12 cellular contexts compared by ENCODE assay signal in the genomic region with DNA sequence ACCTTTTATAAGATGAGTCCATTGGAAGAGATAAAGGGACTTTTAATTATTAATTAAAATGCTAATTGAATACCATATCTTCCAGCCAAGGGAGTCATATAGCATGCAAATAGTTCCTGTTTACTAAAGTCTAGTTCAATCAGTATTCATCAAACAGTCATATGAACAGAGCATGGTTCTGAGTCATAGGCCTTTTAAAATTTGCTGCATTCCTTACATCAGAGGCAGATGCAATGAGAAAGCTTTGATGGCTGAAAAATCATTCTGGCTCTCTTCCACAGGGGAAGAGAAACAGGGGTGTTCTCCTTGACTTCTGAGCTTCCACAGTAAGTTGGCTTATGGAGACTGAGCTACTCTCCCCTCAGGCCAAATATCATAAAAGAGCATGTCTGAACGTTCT. TPM values are rescaled to one million over a fixed set of nuclear protein-coding genes. Genes with fewer than 3 reads are reported as not detected.
DNase-seq lines count a peak whose midpoint lies in the region; ATAC-seq and TF ChIP-seq lines count a peak whose summit lies in the region.
"Had no signal": no experiment of that assay in that cellular context is flagged by ENCODE, and none has a peak within 500 bp of the region (broad histone marks: within the 10 kb centered on the region; RNA-seq: fewer than 3 reads in every experiment).

No MANE protein-coding gene starts in this region.

- ATAC-seq in HG02973 (IDR thresholded peaks at IDR 0.05; ENCODE audit: unreplicated experiment) = no peak

- DNase-seq in AG09309 (ENCODE audit: low read depth) (peak; percentile 61), HT-29 (ENCODE audit: low spot score) (peak; percentile 22), astrocyte of the spinal cord (ENCODE audit: low read depth, low spot score) (peak; percentile 81), lung microvascular endothelial cell (ENCODE audit: low read depth in 2 of 2) (peak; percentile 12 to 75), HUDEP-2 (lab: John Stamatoyannopoulos, UW; ENCODE audit: unreplicated experiment in 76 of 76) (no peak), NCI-H128 (lab: John Stamatoyannopoulos, UW; ENCODE audit: unreplicated experiment) (no peak), middle frontal gyrus (ENCODE audit: extremely low spot score, low spot score) (no peak)
- DNase-seq: midbrain; NCI-H187 treated with DMSO at 0.1 percent for 48 hours; stimulated activated CD4-positive, alpha-beta T cell treated with anti-CD3 and anti-CD28 coated beads, Interleukin-1b, Interleukin-23, amount 100 ng/mL, for 48 hours had no signal

- no peak overlapping the region for H3K4me3 ChIP-seq in AG09309 (ENCODE audit: control insufficient read depth, low read depth, low read length)
- no peak overlapping the region for H3K4me3 ChIP-seq in astrocyte of the spinal cord (ENCODE audit: low read depth, low read length)

- TF ChIP-seq CTCF in AG09309 (IDR thresholded peaks at IDR 0.05; ENCODE audit: control insufficient read depth, insufficient read depth, low read depth, low read length, missing control alignments) (no peak), astrocyte of the spinal cord (IDR thresholded peaks at IDR 0.05; ENCODE audit: low read depth, low read length) (no peak)

- in situ Hi-C loops in astrocyte of the spinal cord (cut with HindIII; ENCODE audit: low sequenced_read_pairs) = no loop called here

RNA-seq across cellular contexts. Expression of gene ZCCHC9, which starts 32.6 kb away (rescaled TPM):
- total RNA-seq in HT-29 (2014; rRNA removed; shearing (Covaris generic)) = 10.3 and 11.2 TPM in 2 replicates
- 10.9 and 13.9 TPM in 2 replicates for total RNA-seq in lung microvascular endothelial cell

RNA-seq across cellular contexts. Expression of gene CKMT2, which starts 35.7 kb away (rescaled TPM):
- total RNA-seq in HT-29 (2014; rRNA removed; shearing (Covaris generic)) = 0.44 TPM in 1 of 2 replicates, not detected in the other
- 0.20 and 0.22 TPM in 2 replicates for total RNA-seq in lung microvascular endothelial cell
- total RNA-seq: activated T-helper 1 cell treated with anti-CD3 and anti-CD28 coated beads, Interleukin-12 subunit alpha, Interleukin-12 subunit beta, Interleukin-2, Interleukin-4 antibody, amounts not matched to agents 30 ng/mL and 10 ng/mL and 1 ng/mL, durations not matched to agents 14 hours and 24 hours and 36 hours had no signal

Comparison
In these comparisons a context has a peak if more than half of its experiments do, and no peak if none do; other contexts are left out.
1. DNase-seq: peak in AG09309 (single experiment), HT-29 (single experiment), astrocyte of the spinal cord (single experiment) and lung microvascular endothelial cell (2 of 2); none in HUDEP-2 (0 of 76), NCI-H128 (single experiment) and middle frontal gyrus (single experiment).